In the genomic region with DNA sequence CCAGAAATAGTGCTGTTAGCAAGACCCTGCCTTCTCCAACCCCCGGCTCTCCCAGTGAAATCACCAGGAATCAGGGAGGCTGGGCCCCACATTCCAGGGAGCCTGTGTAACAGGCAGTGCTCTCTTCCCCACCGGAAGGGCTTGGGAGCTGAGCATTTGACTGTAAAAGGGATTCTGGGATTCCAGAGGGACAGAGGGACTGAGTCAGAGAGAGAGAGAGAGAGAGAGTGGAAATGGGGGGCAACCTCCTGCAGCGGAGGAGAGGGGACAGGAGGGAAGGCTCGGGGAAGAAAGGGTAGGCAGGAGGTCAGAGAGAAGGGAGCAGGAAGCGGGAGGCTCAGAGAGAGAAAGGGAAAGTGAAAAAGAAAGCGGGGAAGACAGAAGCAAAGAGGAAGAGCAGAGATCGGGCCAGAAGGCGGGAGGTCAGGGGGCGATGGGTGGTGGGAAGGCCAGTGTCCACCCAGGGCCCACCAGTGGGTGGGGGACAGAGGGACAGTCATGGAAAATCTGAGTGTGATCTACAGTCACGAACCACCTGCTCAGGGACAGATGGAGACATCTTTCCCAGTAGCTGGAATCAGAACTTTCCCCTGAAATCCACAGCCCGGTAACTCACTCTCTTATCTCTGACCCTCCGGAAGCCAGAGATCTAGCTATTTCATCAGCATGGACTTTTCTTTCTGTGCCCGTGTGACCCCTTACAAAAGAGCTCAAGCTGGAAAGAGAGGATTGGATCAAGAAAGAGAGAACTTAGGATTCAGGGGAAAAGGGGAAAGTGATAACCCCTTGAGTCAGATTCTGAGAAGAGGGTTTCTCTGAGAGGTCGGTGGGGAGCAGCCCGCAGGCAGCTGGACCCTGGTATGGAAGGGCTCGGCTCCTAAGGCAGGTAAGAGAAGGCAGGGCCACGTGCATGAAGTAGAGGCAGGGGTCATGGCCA, we compare ENCODE assay signal across 1 cellular context.
A peak's percentile ranks its signal among the peaks of the same experiment; 100 is the strongest.
TF ChIP-seq lines count a peak whose summit lies in the region.

No MANE protein-coding gene starts in this region.

TF ChIP-seq in HepG2, 621 proteins besides CTCF, POLR2A, EP300 and RAD21 (continued from another document and continues in another):
- TF ChIP-seq, protein P1, sequence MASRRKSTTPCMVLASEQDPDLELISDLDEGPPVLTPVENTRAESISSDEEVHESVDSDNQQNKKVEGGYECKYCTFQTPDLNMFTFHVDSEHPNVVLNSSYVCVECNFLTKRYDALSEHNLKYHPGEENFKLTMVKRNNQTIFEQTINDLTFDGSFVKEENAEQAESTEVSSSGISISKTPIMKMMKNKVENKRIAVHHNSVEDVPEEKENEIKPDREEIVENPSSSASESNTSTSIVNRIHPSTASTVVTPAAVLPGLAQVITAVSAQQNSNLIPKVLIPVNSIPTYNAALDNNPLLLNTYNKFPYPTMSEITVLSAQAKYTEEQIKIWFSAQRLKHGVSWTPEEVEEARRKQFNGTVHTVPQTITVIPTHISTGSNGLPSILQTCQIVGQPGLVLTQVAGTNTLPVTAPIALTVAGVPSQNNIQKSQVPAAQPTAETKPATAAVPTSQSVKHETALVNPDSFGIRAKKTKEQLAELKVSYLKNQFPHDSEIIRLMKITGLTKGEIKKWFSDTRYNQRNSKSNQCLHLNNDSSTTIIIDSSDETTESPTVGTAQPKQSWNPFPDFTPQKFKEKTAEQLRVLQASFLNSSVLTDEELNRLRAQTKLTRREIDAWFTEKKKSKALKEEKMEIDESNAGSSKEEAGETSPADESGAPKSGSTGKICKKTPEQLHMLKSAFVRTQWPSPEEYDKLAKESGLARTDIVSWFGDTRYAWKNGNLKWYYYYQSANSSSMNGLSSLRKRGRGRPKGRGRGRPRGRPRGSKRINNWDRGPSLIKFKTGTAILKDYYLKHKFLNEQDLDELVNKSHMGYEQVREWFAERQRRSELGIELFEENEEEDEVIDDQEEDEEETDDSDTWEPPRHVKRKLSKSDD (CRISPR knock-in tag; IDR thresholded peaks at IDR 0.05; ENCODE audit: low read depth) = no peak
- TF ChIP-seq, protein P2, sequence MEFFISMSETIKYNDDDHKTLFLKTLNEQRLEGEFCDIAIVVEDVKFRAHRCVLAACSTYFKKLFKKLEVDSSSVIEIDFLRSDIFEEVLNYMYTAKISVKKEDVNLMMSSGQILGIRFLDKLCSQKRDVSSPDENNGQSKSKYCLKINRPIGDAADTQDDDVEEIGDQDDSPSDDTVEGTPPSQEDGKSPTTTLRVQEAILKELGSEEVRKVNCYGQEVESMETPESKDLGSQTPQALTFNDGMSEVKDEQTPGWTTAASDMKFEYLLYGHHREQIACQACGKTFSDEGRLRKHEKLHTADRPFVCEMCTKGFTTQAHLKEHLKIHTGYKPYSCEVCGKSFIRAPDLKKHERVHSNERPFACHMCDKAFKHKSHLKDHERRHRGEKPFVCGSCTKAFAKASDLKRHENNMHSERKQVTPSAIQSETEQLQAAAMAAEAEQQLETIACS (CRISPR knock-in tag; IDR thresholded peaks at IDR 0.05) = no peak
- TF ChIP-seq RXRA (CRISPR knock-in tag; IDR thresholded peaks at IDR 0.05) = peak; percentile 53; the same call in 1 of the 2 replicates
- TF ChIP-seq, protein P3, sequence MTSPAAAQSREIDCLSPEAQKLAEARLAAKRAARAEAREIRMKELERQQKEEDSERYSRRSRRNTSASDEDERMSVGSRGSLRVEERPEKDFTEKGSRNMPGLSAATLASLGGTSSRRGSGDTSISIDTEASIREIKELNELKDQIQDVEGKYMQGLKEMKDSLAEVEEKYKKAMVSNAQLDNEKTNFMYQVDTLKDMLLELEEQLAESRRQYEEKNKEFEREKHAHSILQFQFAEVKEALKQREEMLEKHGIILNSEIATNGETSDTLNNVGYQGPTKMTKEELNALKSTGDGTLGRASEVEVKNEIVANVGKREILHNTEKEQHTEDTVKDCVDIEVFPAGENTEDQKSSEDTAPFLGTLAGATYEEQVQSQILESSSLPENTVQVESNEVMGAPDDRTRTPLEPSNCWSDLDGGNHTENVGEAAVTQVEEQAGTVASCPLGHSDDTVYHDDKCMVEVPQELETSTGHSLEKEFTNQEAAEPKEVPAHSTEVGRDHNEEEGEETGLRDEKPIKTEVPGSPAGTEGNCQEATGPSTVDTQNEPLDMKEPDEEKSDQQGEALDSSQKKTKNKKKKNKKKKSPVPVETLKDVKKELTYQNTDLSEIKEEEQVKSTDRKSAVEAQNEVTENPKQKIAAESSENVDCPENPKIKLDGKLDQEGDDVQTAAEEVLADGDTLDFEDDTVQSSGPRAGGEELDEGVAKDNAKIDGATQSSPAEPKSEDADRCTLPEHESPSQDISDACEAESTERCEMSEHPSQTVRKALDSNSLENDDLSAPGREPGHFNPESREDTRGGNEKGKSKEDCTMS (CRISPR knock-in tag; conservative IDR thresholded peaks at IDR 0.05) = no peak
- TF ChIP-seq, protein P4, sequence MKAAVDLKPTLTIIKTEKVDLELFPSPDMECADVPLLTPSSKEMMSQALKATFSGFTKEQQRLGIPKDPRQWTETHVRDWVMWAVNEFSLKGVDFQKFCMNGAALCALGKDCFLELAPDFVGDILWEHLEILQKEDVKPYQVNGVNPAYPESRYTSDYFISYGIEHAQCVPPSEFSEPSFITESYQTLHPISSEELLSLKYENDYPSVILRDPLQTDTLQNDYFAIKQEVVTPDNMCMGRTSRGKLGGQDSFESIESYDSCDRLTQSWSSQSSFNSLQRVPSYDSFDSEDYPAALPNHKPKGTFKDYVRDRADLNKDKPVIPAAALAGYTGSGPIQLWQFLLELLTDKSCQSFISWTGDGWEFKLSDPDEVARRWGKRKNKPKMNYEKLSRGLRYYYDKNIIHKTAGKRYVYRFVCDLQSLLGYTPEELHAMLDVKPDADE (CRISPR knock-in tag; IDR thresholded peaks at IDR 0.05) = no peak
- TF ChIP-seq DNMT1 (CRISPR knock-in tag; IDR thresholded peaks at IDR 0.05) = no peak
- TF ChIP-seq, protein P5, sequence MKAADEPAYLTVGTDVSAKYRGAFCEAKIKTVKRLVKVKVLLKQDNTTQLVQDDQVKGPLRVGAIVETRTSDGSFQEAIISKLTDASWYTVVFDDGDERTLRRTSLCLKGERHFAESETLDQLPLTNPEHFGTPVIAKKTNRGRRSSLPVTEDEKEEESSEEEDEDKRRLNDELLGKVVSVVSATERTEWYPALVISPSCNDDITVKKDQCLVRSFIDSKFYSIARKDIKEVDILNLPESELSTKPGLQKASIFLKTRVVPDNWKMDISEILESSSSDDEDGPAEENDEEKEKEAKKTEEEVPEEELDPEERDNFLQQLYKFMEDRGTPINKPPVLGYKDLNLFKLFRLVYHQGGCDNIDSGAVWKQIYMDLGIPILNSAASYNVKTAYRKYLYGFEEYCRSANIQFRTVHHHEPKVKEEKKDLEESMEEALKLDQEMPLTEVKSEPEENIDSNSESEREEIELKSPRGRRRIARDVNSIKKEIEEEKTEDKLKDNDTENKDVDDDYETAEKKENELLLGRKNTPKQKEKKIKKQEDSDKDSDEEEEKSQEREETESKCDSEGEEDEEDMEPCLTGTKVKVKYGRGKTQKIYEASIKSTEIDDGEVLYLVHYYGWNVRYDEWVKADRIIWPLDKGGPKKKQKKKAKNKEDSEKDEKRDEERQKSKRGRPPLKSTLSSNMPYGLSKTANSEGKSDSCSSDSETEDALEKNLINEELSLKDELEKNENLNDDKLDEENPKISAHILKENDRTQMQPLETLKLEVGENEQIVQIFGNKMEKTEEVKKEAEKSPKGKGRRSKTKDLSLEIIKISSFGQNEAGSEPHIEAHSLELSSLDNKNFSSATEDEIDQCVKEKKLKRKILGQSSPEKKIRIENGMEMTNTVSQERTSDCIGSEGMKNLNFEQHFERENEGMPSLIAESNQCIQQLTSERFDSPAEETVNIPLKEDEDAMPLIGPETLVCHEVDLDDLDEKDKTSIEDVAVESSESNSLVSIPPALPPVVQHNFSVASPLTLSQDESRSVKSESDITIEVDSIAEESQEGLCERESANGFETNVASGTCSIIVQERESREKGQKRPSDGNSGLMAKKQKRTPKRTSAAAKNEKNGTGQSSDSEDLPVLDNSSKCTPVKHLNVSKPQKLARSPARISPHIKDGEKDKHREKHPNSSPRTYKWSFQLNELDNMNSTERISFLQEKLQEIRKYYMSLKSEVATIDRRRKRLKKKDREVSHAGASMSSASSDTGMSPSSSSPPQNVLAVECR (CRISPR knock-in tag; IDR thresholded peaks at IDR 0.05; ENCODE audit: borderline replicate concordance) = peak; percentile 14; the same call in 1 of the 2 replicates
- TF ChIP-seq, protein P6, sequence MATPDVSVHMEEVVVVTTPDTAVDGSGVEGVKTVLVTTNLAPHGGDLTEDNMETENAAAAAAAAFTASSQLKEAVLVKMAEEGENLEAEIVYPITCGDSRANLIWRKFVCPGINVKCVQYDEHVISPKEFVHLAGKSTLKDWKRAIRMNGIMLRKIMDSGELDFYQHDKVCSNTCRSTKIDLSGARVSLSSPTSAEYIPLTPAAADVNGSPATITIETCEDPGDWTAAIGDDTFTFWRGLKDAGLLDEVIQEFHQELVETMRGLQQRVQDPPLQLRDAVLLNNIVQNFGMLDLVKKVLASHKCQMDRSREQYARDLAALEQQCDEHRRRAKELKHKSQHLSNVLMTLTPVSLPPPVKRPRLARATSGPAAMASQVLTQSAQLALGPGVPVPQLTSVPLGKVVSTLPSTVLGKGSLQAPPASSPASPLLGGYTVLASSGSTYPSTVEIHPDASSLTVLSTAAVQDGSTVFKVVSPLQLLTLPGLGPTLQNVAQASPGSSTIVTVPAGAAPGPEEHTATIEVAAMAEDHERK (CRISPR knock-in tag; IDR thresholded peaks at IDR 0.05; ENCODE audit: low read depth) = no peak
- TF ChIP-seq, protein P7, sequence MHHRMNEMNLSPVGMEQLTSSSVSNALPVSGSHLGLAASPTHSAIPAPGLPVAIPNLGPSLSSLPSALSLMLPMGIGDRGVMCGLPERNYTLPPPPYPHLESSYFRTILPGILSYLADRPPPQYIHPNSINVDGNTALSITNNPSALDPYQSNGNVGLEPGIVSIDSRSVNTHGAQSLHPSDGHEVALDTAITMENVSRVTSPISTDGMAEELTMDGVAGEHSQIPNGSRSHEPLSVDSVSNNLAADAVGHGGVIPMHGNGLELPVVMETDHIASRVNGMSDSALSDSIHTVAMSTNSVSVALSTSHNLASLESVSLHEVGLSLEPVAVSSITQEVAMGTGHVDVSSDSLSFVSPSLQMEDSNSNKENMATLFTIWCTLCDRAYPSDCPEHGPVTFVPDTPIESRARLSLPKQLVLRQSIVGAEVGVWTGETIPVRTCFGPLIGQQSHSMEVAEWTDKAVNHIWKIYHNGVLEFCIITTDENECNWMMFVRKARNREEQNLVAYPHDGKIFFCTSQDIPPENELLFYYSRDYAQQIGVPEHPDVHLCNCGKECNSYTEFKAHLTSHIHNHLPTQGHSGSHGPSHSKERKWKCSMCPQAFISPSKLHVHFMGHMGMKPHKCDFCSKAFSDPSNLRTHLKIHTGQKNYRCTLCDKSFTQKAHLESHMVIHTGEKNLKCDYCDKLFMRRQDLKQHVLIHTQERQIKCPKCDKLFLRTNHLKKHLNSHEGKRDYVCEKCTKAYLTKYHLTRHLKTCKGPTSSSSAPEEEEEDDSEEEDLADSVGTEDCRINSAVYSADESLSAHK (CRISPR knock-in tag; IDR thresholded peaks at IDR 0.05; ENCODE audit: borderline replicate concordance) = no peak
- TF ChIP-seq SP2 (CRISPR knock-in tag; IDR thresholded peaks at IDR 0.05) = no peak
- TF ChIP-seq ZNF20 (CRISPR knock-in tag; IDR thresholded peaks at IDR 0.05) = 0 out of 2 replicates have a peak, but pooled peaks have one; percentile 65
- TF ChIP-seq, protein P8, sequence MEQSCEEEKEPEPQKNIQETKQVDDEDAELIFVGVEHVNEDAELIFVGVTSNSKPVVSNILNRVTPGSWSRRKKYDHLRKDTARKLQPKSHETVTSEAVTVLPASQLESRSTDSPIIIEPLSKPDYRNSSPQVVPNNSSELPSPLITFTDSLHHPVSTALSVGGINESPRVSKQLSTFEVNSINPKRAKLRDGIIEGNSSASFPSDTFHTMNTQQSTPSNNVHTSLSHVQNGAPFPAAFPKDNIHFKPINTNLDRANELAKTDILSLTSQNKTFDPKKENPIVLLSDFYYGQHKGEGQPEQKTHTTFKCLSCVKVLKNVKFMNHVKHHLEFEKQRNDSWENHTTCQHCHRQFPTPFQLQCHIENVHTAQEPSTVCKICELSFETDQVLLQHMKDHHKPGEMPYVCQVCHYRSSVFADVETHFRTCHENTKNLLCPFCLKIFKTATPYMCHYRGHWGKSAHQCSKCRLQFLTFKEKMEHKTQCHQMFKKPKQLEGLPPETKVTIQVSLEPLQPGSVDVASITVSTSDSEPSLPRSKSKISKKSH (CRISPR knock-in tag; IDR thresholded peaks at IDR 0.05; ENCODE audit: borderline replicate concordance) = no peak
- TF ChIP-seq, protein P9, sequence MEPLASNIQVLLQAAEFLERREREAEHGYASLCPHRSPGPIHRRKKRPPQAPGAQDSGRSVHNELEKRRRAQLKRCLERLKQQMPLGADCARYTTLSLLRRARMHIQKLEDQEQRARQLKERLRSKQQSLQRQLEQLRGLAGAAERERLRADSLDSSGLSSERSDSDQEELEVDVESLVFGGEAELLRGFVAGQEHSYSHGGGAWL (CRISPR knock-in tag; IDR thresholded peaks at IDR 0.05) = no peak
- TF ChIP-seq, protein P10, sequence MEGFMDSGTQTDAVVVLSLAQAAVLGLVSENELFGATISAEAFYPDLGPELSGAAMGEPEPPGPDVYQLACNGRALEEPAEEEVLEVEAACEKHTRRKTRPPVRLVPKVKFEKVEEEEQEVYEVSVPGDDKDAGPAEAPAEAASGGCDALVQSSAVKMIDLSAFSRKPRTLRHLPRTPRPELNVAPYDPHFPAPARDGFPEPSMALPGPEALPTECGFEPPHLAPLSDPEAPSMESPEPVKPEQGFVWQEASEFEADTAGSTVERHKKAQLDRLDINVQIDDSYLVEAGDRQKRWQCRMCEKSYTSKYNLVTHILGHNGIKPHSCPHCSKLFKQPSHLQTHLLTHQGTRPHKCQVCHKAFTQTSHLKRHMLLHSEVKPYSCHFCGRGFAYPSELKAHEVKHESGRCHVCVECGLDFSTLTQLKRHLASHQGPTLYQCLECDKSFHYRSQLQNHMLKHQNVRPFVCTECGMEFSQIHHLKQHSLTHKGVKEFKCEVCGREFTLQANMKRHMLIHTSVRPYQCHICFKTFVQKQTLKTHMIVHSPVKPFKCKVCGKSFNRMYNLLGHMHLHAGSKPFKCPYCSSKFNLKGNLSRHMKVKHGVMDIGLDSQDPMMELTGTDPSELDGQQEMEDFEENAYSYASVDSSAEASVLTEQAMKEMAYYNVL (CRISPR knock-in tag; IDR thresholded peaks at IDR 0.05; ENCODE audit: borderline replicate concordance) = peak; percentile 75; the same call in 1 of the 2 replicates
- no peak for TF ChIP-seq PHF8 (CRISPR knock-in tag; IDR thresholded peaks at IDR 0.05)
- 0 out of 2 replicates have a peak, but pooled peaks have one; percentile 29 for TF ChIP-seq NFATC3 (CRISPR knock-in tag; IDR thresholded peaks at IDR 0.05)
- no peak for TF ChIP-seq KDM5A (IDR thresholded peaks at IDR 0.05; ENCODE audit: borderline replicate concordance, low read length)
- no peak for TF ChIP-seq WIZ (CRISPR knock-in tag; IDR thresholded peaks at IDR 0.05)
- no peak for TF ChIP-seq FOXC1 (CRISPR knock-in tag; IDR thresholded peaks at IDR 0.05; ENCODE audit: borderline replicate concordance)
- TF ChIP-seq KDM1A (CRISPR knock-in tag; IDR thresholded peaks at IDR 0.05) = no peak
